Comparison of ENCODE assay signal across 8 cellular contexts in the genomic region with DNA sequence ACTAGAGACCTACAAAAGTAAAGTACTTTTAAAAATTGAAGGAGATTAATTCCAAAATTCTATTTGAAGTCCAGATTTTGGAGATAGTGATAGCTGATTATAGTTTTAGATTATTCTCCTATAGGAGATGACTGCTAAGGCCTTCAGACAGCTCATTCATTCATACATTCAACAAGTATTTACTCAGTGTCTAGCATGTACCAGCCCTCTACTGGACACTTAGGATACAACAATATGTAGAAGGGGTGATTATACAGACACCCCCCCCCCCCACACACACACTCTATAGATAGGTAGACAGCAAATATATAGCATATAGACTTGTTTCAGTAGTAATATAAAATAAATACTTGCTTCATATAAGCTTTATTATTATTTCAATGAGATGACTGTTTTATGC.
DNase-seq lines count a peak whose midpoint lies in the region; ATAC-seq and TF ChIP-seq lines count a peak whose summit lies in the region.

No MANE protein-coding gene starts in this region.

- H3K9ac ChIP-seq in MM.1S (ENCODE audit: low read length): no peak overlapping the region

- H3K9me2 ChIP-seq in MM.1S (replicated peaks; ENCODE audit: insufficient read depth, low read length): no peaks in the 10 kb centered on the region

- no peaks in the 10 kb centered on the region for H4K20me1 ChIP-seq in MM.1S (ENCODE audit: insufficient read depth, low read length)

- no peaks in the 10 kb centered on the region for H3K27me3 ChIP-seq in MM.1S (replicated peaks; ENCODE audit: insufficient read depth, low read length)

- H3K79me2 ChIP-seq in MM.1S (ENCODE audit: low read length): no peaks in the 10 kb centered on the region

- DNase-seq in COR-L47 (lab: John Stamatoyannopoulos, UW): peak; percentile 0
- DNase-seq in MM.1S: peak; percentile 36
- DNase-seq in fibroblast of pulmonary artery (ENCODE audit: low read depth): peak; percentile 31
- no peak for DNase-seq in inferior parietal cortex (ENCODE audit: extremely low spot score)
- no peak for DNase-seq in NCI-H1694 treated with DMSO at 0.1 percent for 48 hours (lab: John Stamatoyannopoulos, UW)
- DNase-seq in retina: no peak
- DNase-seq in activated CD8-positive, alpha-beta memory T cell treated with anti-CD3 and anti-CD28 coated beads for 24 hours: no peak

- TF ChIP-seq CTCF in MM.1S (IDR thresholded peaks at IDR 0.05; ENCODE audit: low read length) (peak; percentile 43), fibroblast of pulmonary artery (IDR thresholded peaks at IDR 0.05; ENCODE audit: low read length, missing control alignments) (peak; percentile 35)

- no peaks in the 10 kb centered on the region for H3K4me1 ChIP-seq in MM.1S (ENCODE audit: low read length)

- H3K4me3 ChIP-seq in MM.1S (ENCODE audit: low read length) (no peak overlapping the region), fibroblast of pulmonary artery (replicated peaks; ENCODE audit: low read depth, low read length) (no peak overlapping the region)

- H3K27ac ChIP-seq in MM.1S (ENCODE audit: low read length): no peak overlapping the region

- no peak overlapping the region for H3K4me2 ChIP-seq in MM.1S (ENCODE audit: low read depth, low read length)

- no peak overlapping the region for H2AFZ ChIP-seq in MM.1S (ENCODE audit: low read length)

- H3K36me3 ChIP-seq in MM.1S (replicated peaks; ENCODE audit: insufficient read depth, low read length): no peaks in the 10 kb centered on the region

- ATAC-seq in GM18868 (IDR thresholded peaks at IDR 0.05; ENCODE audit: unreplicated experiment): peak; percentile 69

- H3K9me3 ChIP-seq in MM.1S (replicated peaks; ENCODE audit: insufficient read depth, low read length): no peaks in the 10 kb centered on the region

- H3F3A ChIP-seq in MM.1S (ENCODE audit: insufficient read depth, low read length): no peaks in the 10 kb centered on the region

Comparison
In these comparisons a context has a peak if more than half of its experiments do, and no peak if none do; other contexts are left out.
1. DNase-seq: peak in COR-L47 (single experiment), MM.1S (single experiment) and fibroblast of pulmonary artery (single experiment); none in inferior parietal cortex (single experiment), NCI-H1694 treated with DMSO at 0.1 percent for 48 hours (single experiment), retina (single experiment) and activated CD8-positive, alpha-beta memory T cell treated with anti-CD3 and anti-CD28 coated beads for 24 hours (single experiment).